ENCODE assay signal across 2 cellular contexts in the genomic region with DNA sequence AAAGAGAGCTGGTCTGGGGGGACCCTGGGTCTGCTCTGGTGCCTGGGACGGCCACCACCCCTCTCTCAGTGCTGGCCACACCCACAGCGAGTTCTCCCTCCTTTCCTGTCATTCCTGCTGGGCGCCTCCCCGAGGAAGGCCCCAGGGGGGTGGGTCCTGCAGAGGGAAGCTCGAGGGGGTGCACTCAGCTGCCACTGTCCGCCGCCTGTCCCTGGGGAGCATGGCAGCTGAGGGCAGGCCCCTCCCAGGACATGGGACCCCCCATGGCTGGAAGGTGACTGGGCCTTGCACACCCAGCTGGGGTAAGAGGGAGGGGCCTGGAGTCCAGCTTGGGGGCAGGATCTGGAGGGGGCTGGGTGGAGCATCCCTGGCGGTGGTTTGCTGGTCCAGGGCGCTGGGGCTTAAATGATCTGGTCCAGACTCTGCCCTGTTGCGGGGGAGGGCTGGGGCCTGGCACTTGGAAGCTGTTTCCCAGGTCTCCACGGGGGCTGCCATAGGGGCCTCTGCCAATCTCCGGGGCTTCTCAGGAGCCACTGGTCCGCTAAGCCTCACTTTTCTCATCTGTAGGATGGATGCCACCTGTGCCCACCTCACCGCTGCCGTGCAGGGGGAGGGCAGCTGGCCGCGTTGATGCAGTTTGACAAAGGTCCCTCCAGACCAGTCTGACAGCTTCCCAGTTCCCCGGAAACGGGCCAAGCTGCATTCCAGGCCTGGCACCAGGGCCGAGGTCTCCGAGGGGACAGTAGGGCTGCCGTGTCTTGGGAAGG.
TF ChIP-seq lines count a peak whose summit lies in the region.

No MANE protein-coding gene starts in this region.

TF ChIP-seq in HEK293, 187 proteins besides CTCF, POLR2A, EP300 and RAD21 (continues in another document):
- TF ChIP-seq, protein P1, sequence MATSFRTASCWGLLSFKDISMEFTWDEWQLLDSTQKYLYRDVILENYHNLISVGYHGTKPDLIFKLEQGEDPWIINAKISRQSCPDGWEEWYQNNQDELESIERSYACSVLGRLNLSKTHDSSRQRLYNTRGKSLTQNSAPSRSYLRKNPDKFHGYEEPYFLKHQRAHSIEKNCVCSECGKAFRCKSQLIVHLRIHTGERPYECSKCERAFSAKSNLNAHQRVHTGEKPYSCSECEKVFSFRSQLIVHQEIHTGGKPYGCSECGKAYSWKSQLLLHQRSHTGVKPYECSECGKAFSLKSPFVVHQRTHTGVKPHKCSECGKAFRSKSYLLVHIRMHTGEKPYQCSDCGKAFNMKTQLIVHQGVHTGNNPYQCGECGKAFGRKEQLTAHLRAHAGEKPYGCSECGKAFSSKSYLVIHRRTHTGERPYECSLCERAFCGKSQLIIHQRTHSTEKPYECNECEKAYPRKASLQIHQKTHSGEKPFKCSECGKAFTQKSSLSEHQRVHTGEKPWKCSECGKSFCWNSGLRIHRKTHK (tag by site-specific recombination; IDR thresholded peaks at IDR 0.05), result no peak
- TF ChIP-seq ZNF747 (tag by site-specific recombination; IDR thresholded peaks at IDR 0.05), result no peak
- TF ChIP-seq ZNF140 (tag by site-specific recombination; IDR thresholded peaks at IDR 0.05), result no peak
- TF ChIP-seq ZNF211 (tag by site-specific recombination; IDR thresholded peaks at IDR 0.05; ENCODE audit: low read depth), result no peak
- TF ChIP-seq, protein P2, sequence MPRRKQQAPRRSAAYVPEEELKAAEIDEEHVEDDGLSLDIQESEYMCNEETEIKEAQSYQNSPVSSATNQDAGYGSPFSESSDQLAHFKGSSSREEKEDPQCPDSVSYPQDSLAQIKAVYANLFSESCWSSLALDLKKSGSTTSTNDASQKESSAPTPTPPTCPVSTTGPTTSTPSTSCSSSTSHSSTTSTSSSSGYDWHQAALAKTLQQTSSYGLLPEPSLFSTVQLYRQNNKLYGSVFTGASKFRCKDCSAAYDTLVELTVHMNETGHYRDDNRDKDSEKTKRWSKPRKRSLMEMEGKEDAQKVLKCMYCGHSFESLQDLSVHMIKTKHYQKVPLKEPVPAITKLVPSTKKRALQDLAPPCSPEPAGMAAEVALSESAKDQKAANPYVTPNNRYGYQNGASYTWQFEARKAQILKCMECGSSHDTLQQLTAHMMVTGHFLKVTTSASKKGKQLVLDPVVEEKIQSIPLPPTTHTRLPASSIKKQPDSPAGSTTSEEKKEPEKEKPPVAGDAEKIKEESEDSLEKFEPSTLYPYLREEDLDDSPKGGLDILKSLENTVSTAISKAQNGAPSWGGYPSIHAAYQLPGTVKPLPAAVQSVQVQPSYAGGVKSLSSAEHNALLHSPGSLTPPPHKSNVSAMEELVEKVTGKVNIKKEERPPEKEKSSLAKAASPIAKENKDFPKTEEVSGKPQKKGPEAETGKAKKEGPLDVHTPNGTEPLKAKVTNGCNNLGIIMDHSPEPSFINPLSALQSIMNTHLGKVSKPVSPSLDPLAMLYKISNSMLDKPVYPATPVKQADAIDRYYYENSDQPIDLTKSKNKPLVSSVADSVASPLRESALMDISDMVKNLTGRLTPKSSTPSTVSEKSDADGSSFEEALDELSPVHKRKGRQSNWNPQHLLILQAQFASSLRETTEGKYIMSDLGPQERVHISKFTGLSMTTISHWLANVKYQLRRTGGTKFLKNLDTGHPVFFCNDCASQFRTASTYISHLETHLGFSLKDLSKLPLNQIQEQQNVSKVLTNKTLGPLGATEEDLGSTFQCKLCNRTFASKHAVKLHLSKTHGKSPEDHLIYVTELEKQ (tag by site-specific recombination; IDR thresholded peaks at IDR 0.05; ENCODE audit: borderline replicate concordance), result no peak
- TF ChIP-seq, protein P3, sequence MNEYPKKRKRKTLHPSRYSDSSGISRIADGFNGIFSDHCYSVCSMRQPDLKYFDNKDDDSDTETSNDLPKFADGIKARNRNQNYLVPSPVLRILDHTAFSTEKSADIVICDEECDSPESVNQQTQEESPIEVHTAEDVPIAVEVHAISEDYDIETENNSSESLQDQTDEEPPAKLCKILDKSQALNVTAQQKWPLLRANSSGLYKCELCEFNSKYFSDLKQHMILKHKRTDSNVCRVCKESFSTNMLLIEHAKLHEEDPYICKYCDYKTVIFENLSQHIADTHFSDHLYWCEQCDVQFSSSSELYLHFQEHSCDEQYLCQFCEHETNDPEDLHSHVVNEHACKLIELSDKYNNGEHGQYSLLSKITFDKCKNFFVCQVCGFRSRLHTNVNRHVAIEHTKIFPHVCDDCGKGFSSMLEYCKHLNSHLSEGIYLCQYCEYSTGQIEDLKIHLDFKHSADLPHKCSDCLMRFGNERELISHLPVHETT (tag by site-specific recombination; IDR thresholded peaks at IDR 0.05), result no peak
- no peak for TF ChIP-seq ZNF366 (tag by site-specific recombination; conservative IDR thresholded peaks at IDR 0.05)
- TF ChIP-seq GLIS2 (tag by site-specific recombination; IDR thresholded peaks at IDR 0.05), result peak; percentile 79
- TF ChIP-seq ZNF701 (tag by site-specific recombination; IDR thresholded peaks at IDR 0.05), result no peak
- no peak for TF ChIP-seq ZNF48 (tag by site-specific recombination; IDR thresholded peaks at IDR 0.05)
- TF ChIP-seq ZNF654 (tag by site-specific recombination; IDR thresholded peaks at IDR 0.05; ENCODE audit: low read depth), result no peak
- TF ChIP-seq SCRT1 (tag by site-specific recombination; IDR thresholded peaks at IDR 0.05; ENCODE audit: borderline replicate concordance), result no peak
- no peak for TF ChIP-seq SP7 (tag by site-specific recombination; IDR thresholded peaks at IDR 0.05)
- TF ChIP-seq ZNF266 (tag by site-specific recombination; IDR thresholded peaks at IDR 0.05; ENCODE audit: low read depth), result no peak
- TF ChIP-seq ZNF10 (tag by site-specific recombination; IDR thresholded peaks at IDR 0.05), result no peak
- TF ChIP-seq BCL11A (tag by site-specific recombination; IDR thresholded peaks at IDR 0.05; ENCODE audit: low read depth), result no peak
- no peak for TF ChIP-seq YY1 (tag by site-specific recombination; IDR thresholded peaks at IDR 0.05)
- TF ChIP-seq, protein P4, sequence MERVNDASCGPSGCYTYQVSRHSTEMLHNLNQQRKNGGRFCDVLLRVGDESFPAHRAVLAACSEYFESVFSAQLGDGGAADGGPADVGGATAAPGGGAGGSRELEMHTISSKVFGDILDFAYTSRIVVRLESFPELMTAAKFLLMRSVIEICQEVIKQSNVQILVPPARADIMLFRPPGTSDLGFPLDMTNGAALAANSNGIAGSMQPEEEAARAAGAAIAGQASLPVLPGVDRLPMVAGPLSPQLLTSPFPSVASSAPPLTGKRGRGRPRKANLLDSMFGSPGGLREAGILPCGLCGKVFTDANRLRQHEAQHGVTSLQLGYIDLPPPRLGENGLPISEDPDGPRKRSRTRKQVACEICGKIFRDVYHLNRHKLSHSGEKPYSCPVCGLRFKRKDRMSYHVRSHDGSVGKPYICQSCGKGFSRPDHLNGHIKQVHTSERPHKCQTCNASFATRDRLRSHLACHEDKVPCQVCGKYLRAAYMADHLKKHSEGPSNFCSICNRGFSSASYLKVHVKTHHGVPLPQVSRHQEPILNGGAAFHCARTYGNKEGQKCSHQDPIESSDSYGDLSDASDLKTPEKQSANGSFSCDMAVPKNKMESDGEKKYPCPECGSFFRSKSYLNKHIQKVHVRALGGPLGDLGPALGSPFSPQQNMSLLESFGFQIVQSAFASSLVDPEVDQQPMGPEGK (tag by site-specific recombination; IDR thresholded peaks at IDR 0.05), result 0 out of 2 replicates have a peak, but pooled peaks have one; percentile 53

TF ChIP-seq in K562, 482 proteins besides CTCF, POLR2A, EP300 and RAD21:
- TF ChIP-seq, protein P5, sequence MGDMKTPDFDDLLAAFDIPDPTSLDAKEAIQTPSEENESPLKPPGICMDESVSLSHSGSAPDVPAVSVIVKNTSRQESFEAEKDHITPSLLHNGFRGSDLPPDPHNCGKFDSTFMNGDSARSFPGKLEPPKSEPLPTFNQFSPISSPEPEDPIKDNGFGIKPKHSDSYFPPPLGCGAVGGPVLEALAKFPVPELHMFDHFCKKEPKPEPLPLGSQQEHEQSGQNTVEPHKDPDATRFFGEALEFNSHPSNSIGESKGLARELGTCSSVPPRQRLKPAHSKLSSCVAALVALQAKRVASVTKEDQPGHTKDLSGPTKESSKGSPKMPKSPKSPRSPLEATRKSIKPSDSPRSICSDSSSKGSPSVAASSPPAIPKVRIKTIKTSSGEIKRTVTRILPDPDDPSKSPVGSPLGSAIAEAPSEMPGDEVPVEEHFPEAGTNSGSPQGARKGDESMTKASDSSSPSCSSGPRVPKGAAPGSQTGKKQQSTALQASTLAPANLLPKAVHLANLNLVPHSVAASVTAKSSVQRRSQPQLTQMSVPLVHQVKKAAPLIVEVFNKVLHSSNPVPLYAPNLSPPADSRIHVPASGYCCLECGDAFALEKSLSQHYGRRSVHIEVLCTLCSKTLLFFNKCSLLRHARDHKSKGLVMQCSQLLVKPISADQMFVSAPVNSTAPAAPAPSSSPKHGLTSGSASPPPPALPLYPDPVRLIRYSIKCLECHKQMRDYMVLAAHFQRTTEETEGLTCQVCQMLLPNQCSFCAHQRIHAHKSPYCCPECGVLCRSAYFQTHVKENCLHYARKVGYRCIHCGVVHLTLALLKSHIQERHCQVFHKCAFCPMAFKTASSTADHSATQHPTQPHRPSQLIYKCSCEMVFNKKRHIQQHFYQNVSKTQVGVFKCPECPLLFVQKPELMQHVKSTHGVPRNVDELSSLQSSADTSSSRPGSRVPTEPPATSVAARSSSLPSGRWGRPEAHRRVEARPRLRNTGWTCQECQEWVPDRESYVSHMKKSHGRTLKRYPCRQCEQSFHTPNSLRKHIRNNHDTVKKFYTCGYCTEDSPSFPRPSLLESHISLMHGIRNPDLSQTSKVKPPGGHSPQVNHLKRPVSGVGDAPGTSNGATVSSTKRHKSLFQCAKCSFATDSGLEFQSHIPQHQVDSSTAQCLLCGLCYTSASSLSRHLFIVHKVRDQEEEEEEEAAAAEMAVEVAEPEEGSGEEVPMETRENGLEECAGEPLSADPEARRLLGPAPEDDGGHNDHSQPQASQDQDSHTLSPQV (IDR thresholded peaks at IDR 0.05), result no peak
- TF ChIP-seq, protein P6, sequence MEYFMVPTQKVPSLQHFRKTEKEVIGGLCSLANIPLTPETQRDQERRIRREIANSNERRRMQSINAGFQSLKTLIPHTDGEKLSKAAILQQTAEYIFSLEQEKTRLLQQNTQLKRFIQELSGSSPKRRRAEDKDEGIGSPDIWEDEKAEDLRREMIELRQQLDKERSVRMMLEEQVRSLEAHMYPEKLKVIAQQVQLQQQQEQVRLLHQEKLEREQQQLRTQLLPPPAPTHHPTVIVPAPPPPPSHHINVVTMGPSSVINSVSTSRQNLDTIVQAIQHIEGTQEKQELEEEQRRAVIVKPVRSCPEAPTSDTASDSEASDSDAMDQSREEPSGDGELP (CRISPR knock-in tag; IDR thresholded peaks at IDR 0.05; ENCODE audit: borderline replicate concordance), result peak; percentile 26; the same call in 1 of the 2 replicates
TF ChIP-seq in K562: peak in this region for 1.
